ENCODE assay signal across 25 cellular contexts in the genomic region with DNA sequence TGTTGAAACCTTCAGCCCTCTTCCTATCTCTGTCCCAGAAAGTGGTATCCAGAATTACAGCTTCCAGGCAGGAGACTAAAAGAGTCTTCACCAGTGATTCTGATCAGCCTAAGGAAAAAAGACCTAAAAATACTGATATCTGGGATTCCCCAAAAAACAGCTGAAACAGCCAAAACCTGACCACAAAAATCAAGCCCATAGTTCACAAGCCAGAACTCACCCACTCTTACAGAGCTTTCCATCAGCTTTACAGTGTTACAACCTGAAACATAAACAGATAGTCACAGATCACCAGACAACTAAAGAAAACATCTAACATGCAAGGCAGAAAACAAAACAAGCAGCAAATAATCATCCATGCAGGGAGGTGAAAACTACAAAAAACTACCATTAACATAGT. TPM values are rescaled to one million over a fixed set of nuclear protein-coding genes. Genes with fewer than 3 reads are reported as not detected.
"Had no signal": no experiment of that assay in that cellular context is flagged by ENCODE, and none has a peak within 500 bp of the region (broad histone marks: within the 10 kb centered on the region; RNA-seq: fewer than 3 reads in every experiment).

No MANE protein-coding gene starts in this region.

- H3K4me3 Mint-ChIP-seq: activated naive CD8-positive, alpha-beta T cell treated with anti-CD3 and anti-CD28 coated beads, Interleukin-2, amount 10 ng/mL, durations not matched to agents 7 days and 5 days; brain; mesothelial cell of epicardium; naive thymus-derived CD8-positive, alpha-beta T cell; neural progenitor cell; T-helper 17 cell had no signal

- H3K36me3 ChIP-seq: esophagus muscularis mucosa, left lung, neural progenitor cell had no signal

- H3K4me1 ChIP-seq: esophagus muscularis mucosa, left lung, neural progenitor cell had no signal

- H3K27ac Mint-ChIP-seq: activated naive CD8-positive, alpha-beta T cell treated with anti-CD3 and anti-CD28 coated beads, Interleukin-2, amount 10 ng/mL, durations not matched to agents 7 days and 5 days; mesothelial cell of epicardium; naive thymus-derived CD8-positive, alpha-beta T cell; neural progenitor cell; progenitor cell of endocrine pancreas had no signal

- H3K4me2 ChIP-seq: neural progenitor cell had no signal

- DNase-seq: activated CD4-positive, alpha-beta T cell treated with anti-CD3 and anti-CD28 coated beads for 4 hours; activated CD4-positive, alpha-beta T cell treated with anti-CD3 and anti-CD28 coated beads, Interleukin-2, amount 50 U/mL, for 48 hours; activated CD4-positive, CD25-positive, alpha-beta regulatory T cell; activated naive CD4-positive, alpha-beta T cell treated with Interleukin-2 at 50 U/mL for 16 hours; activated naive CD8-positive, alpha-beta T cell treated with anti-CD3 and anti-CD28 coated beads, Interleukin-2, amount 10 ng/mL, durations not matched to agents 7 days and 5 days; activated T-cell treated with anti-CD3 and anti-CD28 coated beads, Interleukin-2, amount 50 U/mL, for 48 hours; amniotic stem cell; central memory CD4-positive, alpha-beta T cell; effector memory CD4-positive, alpha-beta T cell; foreskin melanocyte; hippocampal formation; left lung; naive thymus-derived CD8-positive, alpha-beta T cell; stimulated activated CD4-positive, alpha-beta T cell treated with anti-CD3 and anti-CD28 coated beads, Interleukin-4, amount 100 ng/mL, for 24 hours; stimulated activated naive CD4-positive, alpha-beta T cell treated with Interleukin-2 at 50 U/mL for 16 hours; SW 1271; T-helper 17 cell had no signal

- H3K36me3 Mint-ChIP-seq: activated naive CD8-positive, alpha-beta T cell treated with anti-CD3 and anti-CD28 coated beads, Interleukin-2, amount 10 ng/mL, durations not matched to agents 7 days and 5 days; brain; mesothelial cell of epicardium; naive thymus-derived CD8-positive, alpha-beta T cell; neural progenitor cell had no signal

- H3K27me3 Mint-ChIP-seq: activated naive CD8-positive, alpha-beta T cell treated with anti-CD3 and anti-CD28 coated beads, Interleukin-2, amount 10 ng/mL, durations not matched to agents 7 days and 5 days; brain; naive thymus-derived CD8-positive, alpha-beta T cell; progenitor cell of endocrine pancreas; T-helper 17 cell had no signal

- H3K4me1 Mint-ChIP-seq: activated naive CD8-positive, alpha-beta T cell treated with anti-CD3 and anti-CD28 coated beads, Interleukin-2, amount 10 ng/mL, durations not matched to agents 7 days and 5 days; brain; mesothelial cell of epicardium; naive thymus-derived CD8-positive, alpha-beta T cell; neural progenitor cell; T-helper 17 cell had no signal

- H2AFZ ChIP-seq: neural progenitor cell had no signal

- H3K4me3 ChIP-seq: esophagus muscularis mucosa, left lung, neural progenitor cell had no signal

- H3K9me3 ChIP-seq: left lung had no signal

- H3K9me3 Mint-ChIP-seq: activated naive CD8-positive, alpha-beta T cell treated with anti-CD3 and anti-CD28 coated beads, Interleukin-2, amount 10 ng/mL, durations not matched to agents 7 days and 5 days had no signal

- H3K27me3 ChIP-seq: esophagus muscularis mucosa, left lung, neural progenitor cell had no signal

- H3K9ac ChIP-seq: neural progenitor cell had no signal

- ATAC-seq: naive thymus-derived CD8-positive, alpha-beta T cell; T-helper 17 cell had no signal

- H3K27ac ChIP-seq: esophagus muscularis mucosa, left lung, neural progenitor cell had no signal

RNA-seq across cellular contexts. Expression of a gene that starts 26.0 kb away (rescaled TPM):
- total RNA-seq: activated CD8-positive, alpha-beta memory T cell treated with anti-CD3 and anti-CD28 coated beads for 36 hours; activated naive CD8-positive, alpha-beta T cell treated with anti-CD3 and anti-CD28 coated beads, Interleukin-2, amount 10 ng/mL, durations not matched to agents 7 days and 5 days; dermis microvascular lymphatic vessel endothelial cell; lung microvascular endothelial cell; mesothelial cell of epicardium; naive thymus-derived CD8-positive, alpha-beta T cell; T-helper 17 cell had no signal
- polyA plus RNA-seq: naive thymus-derived CD8-positive, alpha-beta T cell had no signal
